33 cellular contexts compared by ENCODE assay signal in the genomic region with DNA sequence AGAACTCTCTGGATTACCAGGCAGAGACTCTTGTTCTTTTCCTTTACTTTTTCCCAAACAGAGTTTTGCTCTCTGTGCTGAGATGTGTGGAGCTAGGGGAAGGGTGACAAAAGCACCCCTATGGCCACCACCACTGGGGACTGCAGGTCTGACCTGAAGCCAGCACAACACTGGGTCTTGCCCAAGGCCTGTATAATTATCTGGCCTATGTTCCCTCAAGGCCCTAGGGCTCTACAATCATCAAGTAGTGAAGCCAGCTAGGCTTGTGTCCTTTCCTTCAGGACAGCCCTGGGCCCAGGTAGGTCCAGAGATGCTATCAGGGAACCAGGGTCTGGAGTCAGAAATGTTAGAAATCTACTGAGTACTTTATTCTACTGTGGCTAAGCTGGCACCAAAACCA.
"Had no signal": no experiment of that assay in that cellular context is flagged by ENCODE, and none has a peak within 500 bp of the region (broad histone marks: within the 10 kb centered on the region; RNA-seq: fewer than 3 reads in every experiment).

No MANE protein-coding gene starts in this region.

- H3K36me3 ChIP-seq: brain microvascular endothelial cell, gastrocnemius medialis, heart right ventricle, WERI-Rb-1 had no signal

- H3K9me3 ChIP-seq: gastrocnemius medialis, heart right ventricle had no signal

- H3K9me3 Mint-ChIP-seq: activated CD8-positive, alpha-beta T cell treated with anti-CD3 and anti-CD28 coated beads for 36 hours; activated naive CD4-positive, alpha-beta T cell treated with anti-CD3 and anti-CD28 coated beads for 36 hours; activated T-helper 17 cell treated with anti-CD3 and anti-CD28 coated beads, Interleukin-2, amount 50 U/mL, for 72 hours; central memory CD8-positive, alpha-beta T cell; dendritic cell treated with granulocyte-macrophage colony-stimulating factor and Interleukin-4, amounts not matched to agents 40 ng/mL and 50 ng/mL, for 4 days; T-helper 2 cell treated with Interferon-gamma antibody and Interleukin-4, amounts not matched to agents 5 μg/mL and 100 μg/mL, for 36 hours had no signal

- H3K4me3 ChIP-seq: coronary artery, dorsolateral prefrontal cortex, gastrocnemius medialis, heart right ventricle had no signal

- DNase-seq: activated B cell treated with CpG ODN at 0.5 μM for 24 hours; activated CD4-positive, alpha-beta T cell treated with anti-CD3 and anti-CD28 coated beads for 48 hours; activated CD4-positive, alpha-beta T cell treated with anti-CD3 and anti-CD28 coated beads, Interleukin-2, amount 50 U/mL, for 1 hour; activated CD4-positive, alpha-beta T cell treated with anti-CD3 and anti-CD28 coated beads, Interleukin-2, amount 50 U/mL, for 48 hours; activated CD8-positive, alpha-beta memory T cell treated with anti-CD3 and anti-CD28 coated beads for 24 hours; activated CD8-positive, alpha-beta T cell treated with anti-CD3 and anti-CD28 coated beads for 36 hours; activated effector memory CD4-positive, alpha-beta T cell treated with Interleukin-2 at 50 U/mL for 16 hours; activated gamma-delta T cell treated with Interleukin-2 at 50 U/mL for 16 hours; activated naive CD4-positive, alpha-beta T cell treated with anti-CD3 and anti-CD28 coated beads for 36 hours; activated T-cell treated with anti-CD3 and anti-CD28 coated beads, Interleukin-2, amount 50 U/mL, for 4 hours; amniotic stem cell; anterior cingulate cortex; brain microvascular endothelial cell; dorsolateral prefrontal cortex; effector memory CD4-positive, alpha-beta T cell; endodermal cell; foreskin keratinocyte; gastrocnemius medialis; heart right ventricle; T-helper 1 cell; T-helper 17 cell; T1000; WERI-Rb-1 had no signal

- FAIRE-seq: astrocyte, bronchial epithelial cell had no signal

- H3K36me3 Mint-ChIP-seq: activated naive CD4-positive, alpha-beta T cell treated with anti-CD3 and anti-CD28 coated beads, Interleukin-2, amount 50 U/mL, for 24 hours had no signal

- H3K27ac Mint-ChIP-seq: activated B cell treated with CpG ODN at 0.5 μM for 24 hours; activated CD8-positive, alpha-beta T cell treated with anti-CD3 and anti-CD28 coated beads for 36 hours; activated naive CD4-positive, alpha-beta T cell treated with anti-CD3 and anti-CD28 coated beads for 36 hours; activated T-helper 17 cell treated with anti-CD3 and anti-CD28 coated beads, Interleukin-2, amount 50 U/mL, for 72 hours; dendritic cell treated with granulocyte-macrophage colony-stimulating factor and Interleukin-4, amounts not matched to agents 40 ng/mL and 50 ng/mL, for 4 days; endodermal cell; T-helper 17 cell; T-helper 2 cell treated with Interferon-gamma antibody and Interleukin-4, amounts not matched to agents 5 μg/mL and 100 μg/mL, for 36 hours had no signal

- H3K27me3 ChIP-seq: brain microvascular endothelial cell, dorsolateral prefrontal cortex, foreskin keratinocyte, gastrocnemius medialis, heart right ventricle had no signal

- H3K4me3 Mint-ChIP-seq: activated B cell treated with CpG ODN at 0.5 μM for 24 hours; activated CD8-positive, alpha-beta T cell treated with anti-CD3 and anti-CD28 coated beads for 36 hours; activated naive CD4-positive, alpha-beta T cell treated with anti-CD3 and anti-CD28 coated beads for 36 hours; activated naive CD4-positive, alpha-beta T cell treated with anti-CD3 and anti-CD28 coated beads, Interleukin-2, amount 50 U/mL, for 24 hours; activated T-cell treated with anti-CD3 and anti-CD28 coated beads, Interleukin-2, amount 50 U/mL, for 4 hours; activated T-helper 17 cell treated with anti-CD3 and anti-CD28 coated beads, Interleukin-2, amount 50 U/mL, for 72 hours; central memory CD8-positive, alpha-beta T cell; dendritic cell treated with granulocyte-macrophage colony-stimulating factor and Interleukin-4, amounts not matched to agents 40 ng/mL and 50 ng/mL, for 4 days; endodermal cell; T-helper 17 cell; T-helper 2 cell treated with Interferon-gamma antibody and Interleukin-4, amounts not matched to agents 5 μg/mL and 100 μg/mL, for 36 hours had no signal

- H3K4me1 Mint-ChIP-seq: activated naive CD4-positive, alpha-beta T cell treated with anti-CD3 and anti-CD28 coated beads, Interleukin-2, amount 50 U/mL, for 24 hours; activated T-helper 17 cell treated with anti-CD3 and anti-CD28 coated beads, Interleukin-2, amount 50 U/mL, for 72 hours; central memory CD8-positive, alpha-beta T cell had no signal

- H3K27me3 Mint-ChIP-seq: activated B cell treated with CpG ODN at 0.5 μM for 24 hours; activated naive CD4-positive, alpha-beta T cell treated with anti-CD3 and anti-CD28 coated beads, Interleukin-2, amount 50 U/mL, for 24 hours; dendritic cell treated with granulocyte-macrophage colony-stimulating factor and Interleukin-4, amounts not matched to agents 40 ng/mL and 50 ng/mL, for 4 days had no signal

- H3K27ac ChIP-seq: brain microvascular endothelial cell, coronary artery, foreskin keratinocyte, gastrocnemius medialis, heart right ventricle, WERI-Rb-1 had no signal

- ATAC-seq: activated CD4-positive, CD25-positive, alpha-beta regulatory T cell treated with anti-CD3 and anti-CD28 coated beads, Interleukin-2, amount 50 U/mL, for 24 hours; activated CD8-positive, alpha-beta T cell treated with anti-CD3 and anti-CD28 coated beads for 36 hours; activated T-cell treated with anti-CD3 and anti-CD28 coated beads, Interleukin-2, amount 50 U/mL, for 4 hours; activated T-helper 17 cell treated with anti-CD3 and anti-CD28 coated beads, Interleukin-2, amount 50 U/mL, for 72 hours; esophagus mucosa; foreskin keratinocyte; gastrocnemius medialis; heart right ventricle; T-helper 17 cell had no signal
